ENCODE assay signal across 8 cellular contexts in the genomic region with DNA sequence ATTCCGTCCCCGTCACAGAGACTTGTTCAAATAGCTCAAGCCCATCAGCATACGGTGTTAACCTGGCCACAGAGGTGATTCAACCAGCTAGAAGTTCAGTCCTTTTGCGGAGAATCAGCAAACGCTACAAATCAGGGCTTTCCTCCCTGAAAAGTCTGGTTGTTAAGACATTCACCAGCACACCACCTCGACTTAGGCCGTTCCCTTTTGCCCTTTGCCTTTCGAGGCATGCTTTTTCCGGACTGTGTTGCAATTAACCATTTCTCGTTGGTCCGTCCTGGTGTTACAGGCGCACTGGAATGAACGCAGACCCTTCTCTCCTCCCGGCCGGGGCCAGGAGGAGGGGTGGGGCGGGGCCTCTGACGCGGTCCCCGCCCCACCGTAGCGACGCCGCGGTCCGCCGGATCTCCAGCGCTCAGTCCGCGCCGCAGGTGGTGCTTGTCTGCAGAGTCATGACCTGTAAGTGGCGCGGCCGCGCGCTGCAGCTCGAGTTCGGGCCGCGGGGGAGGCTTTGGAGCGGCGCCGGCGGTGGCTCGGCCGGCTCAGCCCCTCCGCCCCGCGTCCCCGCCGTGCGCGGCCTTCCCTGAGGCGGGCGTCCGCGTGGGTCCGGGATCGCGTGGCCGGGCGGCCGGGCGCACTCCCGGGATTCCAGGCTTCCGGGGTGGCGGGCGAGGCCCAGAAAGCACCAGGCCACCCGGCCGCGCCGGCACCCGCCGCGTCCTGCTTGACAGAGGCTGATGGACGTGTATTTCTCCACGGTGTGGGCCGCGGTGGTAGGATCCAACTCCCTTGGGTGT.
A peak's percentile ranks its signal among the peaks of the same experiment; 100 is the strongest.
DNase-seq lines count a peak whose midpoint lies in the region; ATAC-seq, FAIRE-seq and TF ChIP-seq lines count a peak whose summit lies in the region.

A gene with protein sequence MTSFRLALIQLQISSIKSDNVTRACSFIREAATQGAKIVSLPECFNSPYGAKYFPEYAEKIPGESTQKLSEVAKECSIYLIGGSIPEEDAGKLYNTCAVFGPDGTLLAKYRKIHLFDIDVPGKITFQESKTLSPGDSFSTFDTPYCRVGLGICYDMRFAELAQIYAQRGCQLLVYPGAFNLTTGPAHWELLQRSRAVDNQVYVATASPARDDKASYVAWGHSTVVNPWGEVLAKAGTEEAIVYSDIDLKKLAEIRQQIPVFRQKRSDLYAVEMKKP (plus strand): TSS at position 418 of the 797 bp plus-strand sequence. CDS start 35 bp downstream, at position 453.

- peak; percentile 86 for FAIRE-seq in GM18507 (lab: Jason Lieb, UNC)

- TF ChIP-seq CTCF in retinal pigment epithelial cell (conservative IDR thresholded peaks at IDR 0.05; ENCODE audit: low read depth, low read length), result no peak

- ATAC-seq in HG02938 (IDR thresholded peaks at IDR 0.05; ENCODE audit: unreplicated experiment), result peak; percentile 85

- H3K4me3 ChIP-seq in retinal pigment epithelial cell (ENCODE audit: low read length), result peak within 1 kb of the TSS; percentile 76

- DNase-seq in GM18507 (ENCODE audit: extremely low spot score, insufficient read length, low read depth), result peak; percentile 87
- peak; percentile 73 to 77 for DNase-seq in NCI-H1930 (lab: John Stamatoyannopoulos, UW)
- peak; percentile 60 for DNase-seq in T1000 (lab: John Stamatoyannopoulos, UW)
- peak; percentile 92 for DNase-seq in astrocyte of the hippocampus (ENCODE audit: low read depth, low spot score)
- DNase-seq in hippocampal formation (lab: John Stamatoyannopoulos, UW), result peak; percentile 40 to 58
- peak; percentile 42 for DNase-seq in retinal pigment epithelial cell (ENCODE audit: low read depth)
- no peak for DNase-seq in NCI-H1048 (lab: John Stamatoyannopoulos, UW)
